In the genomic region with DNA sequence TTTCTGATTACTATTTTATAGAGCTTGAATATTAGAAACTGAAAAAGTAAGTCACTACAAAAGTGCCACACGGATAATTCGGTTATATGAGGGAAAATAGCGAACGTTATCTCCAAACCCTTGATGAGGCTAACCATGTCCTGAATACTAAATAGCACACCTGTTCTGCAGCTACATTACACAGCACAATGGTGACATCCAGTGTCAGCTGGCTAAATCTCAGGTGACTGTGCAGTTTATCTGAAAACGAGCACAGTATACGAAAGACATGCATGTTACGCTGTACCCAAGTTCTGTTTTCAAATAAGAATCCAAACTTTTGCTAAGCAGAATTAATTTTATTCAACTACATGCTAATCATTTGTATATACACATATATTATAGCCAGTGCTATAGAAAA, we compare ENCODE assay signal across 15 cellular contexts. TPM values are rescaled to one million over a fixed set of nuclear protein-coding genes. Genes with fewer than 3 reads are reported as not detected.
A peak's percentile ranks its signal among the peaks of the same experiment; 100 is the strongest.
DNase-seq lines count a peak whose midpoint lies in the region; ATAC-seq, FAIRE-seq and TF ChIP-seq lines count a peak whose summit lies in the region.
"Had no signal": no experiment of that assay in that cellular context is flagged by ENCODE, and none has a peak within 500 bp of the region (broad histone marks: within the 10 kb centered on the region; RNA-seq: fewer than 3 reads in every experiment).

No MANE protein-coding gene starts in this region.

- H3K4me1 Mint-ChIP-seq in T-helper 17 cell: peaks cover 11% of the 10 kb centered on the region

- no peaks in the 10 kb centered on the region for H3K36me3 Mint-ChIP-seq in T-helper 17 cell (ENCODE audit: low read depth)

- no peaks in the 10 kb centered on the region for H4K20me1 ChIP-seq in OCI-LY7 (ENCODE audit: insufficient read depth, low read length)

- H3K4me3 Mint-ChIP-seq in T-helper 17 cell: no peak overlapping the region
- H3K4me3 Mint-ChIP-seq: activated CD8-positive, alpha-beta T cell treated with anti-CD3 and anti-CD28 coated beads for 36 hours; nephron had no signal

- POLR2A ChIA-PET in OCI-LY7 (lab: Charles Lee): no interaction called here

- TF ChIP-seq CTCF in D721Med (IDR thresholded peaks at IDR 0.05; ENCODE audit: insufficient read depth, missing control alignments): peak; percentile 10
- no peak for TF ChIP-seq CTCF in OCI-LY7 (conservative IDR thresholded peaks at IDR 0.05; ENCODE audit: low read length)

- H3K79me2 ChIP-seq in OCI-LY7 (ENCODE audit: insufficient read depth, low read depth, low read length): no peaks in the 10 kb centered on the region

- no peaks in the 10 kb centered on the region for H3K4me1 ChIP-seq in OCI-LY7 (ENCODE audit: insufficient read depth, low read length, poor library complexity, severe bottlenecking)

- H3K27ac Mint-ChIP-seq in T-helper 17 cell: no peak overlapping the region
- H3K27ac Mint-ChIP-seq: activated CD8-positive, alpha-beta T cell treated with anti-CD3 and anti-CD28 coated beads for 36 hours; nephron had no signal

- FAIRE-seq in D721Med (lab: Jason Lieb, UNC): peak; percentile 98

- CTCF ChIA-PET in OCI-LY7 (lab: Charles Lee; ENCODE audit: unreplicated experiment): no interaction called here

- H3K27me3 Mint-ChIP-seq in T-helper 17 cell: peaks cover 19% of the 10 kb centered on the region

- H3K27ac ChIP-seq in OCI-LY7 (ENCODE audit: low read depth, low read length, poor library complexity, severe bottlenecking): no peak overlapping the region
- H3K27ac ChIP-seq: testis had no signal

- DNase-seq in D721Med (ENCODE audit: insufficient read length, low spot score) (no peak), NCI-H1105 treated with DMSO at 0.1 percent for 48 hours (lab: John Stamatoyannopoulos, UW) (peak; percentile 41), T-helper 17 cell (no peak), left colon (no peak), GDM1 (lab: John Stamatoyannopoulos, UW) (no peak), HuH-7.5 (ENCODE audit: low spot score) (no peak), NCI-H1436 treated with DMSO at 0.1 percent for 48 hours (lab: John Stamatoyannopoulos, UW) (no peak), OCI-LY7 (ENCODE audit: low spot score) (no peak)
- DNase-seq: activated CD8-positive, alpha-beta T cell treated with anti-CD3 and anti-CD28 coated beads for 36 hours; GOT3; MG63; stimulated activated CD4-positive, alpha-beta T cell treated with anti-CD3 and anti-CD28 coated beads, Interleukin-2, amount 100 ng/mL, for 48 hours; testis had no signal

- no peaks in the 10 kb centered on the region for H3K36me3 ChIP-seq in OCI-LY7 (ENCODE audit: insufficient read depth, low read length)
- H3K36me3 ChIP-seq: MG63 had no signal

- no peak overlapping the region for H2AFZ ChIP-seq in OCI-LY7 (ENCODE audit: low read length)

- intact Hi-C loops in left colon (cut with DNase I, micrococcal nuclease): no loop called here
- intact Hi-C loops in OCI-LY7 (cut with micrococcal nuclease; ENCODE audit: unreplicated experiment): no loop called here

- H3K4me3 ChIP-seq in OCI-LY7 (ENCODE audit: low read depth, low read length, poor library complexity, severe bottlenecking): no peak overlapping the region
- H3K4me3 ChIP-seq: MG63, testis had no signal

- H3K9me2 ChIP-seq in OCI-LY7 (ENCODE audit: insufficient read depth, low read length): no peaks in the 10 kb centered on the region

- peak; percentile 52 for ATAC-seq in T-helper 17 cell
- ATAC-seq in left colon: peak; percentile 46
- ATAC-seq: activated CD8-positive, alpha-beta T cell treated with anti-CD3 and anti-CD28 coated beads for 36 hours had no signal

- BruUV-seq in OCI-LY7 (replicated peaks; lab: Mats Ljungman, UMichigan): no TSS peak

- H3K9me3 ChIP-seq in T-helper 17 cell (ENCODE audit: control insufficient read depth, low read length, poor library complexity, severe bottlenecking): no peaks in the 10 kb centered on the region
- H3K9me3 ChIP-seq in OCI-LY7 (ENCODE audit: low read length): no peaks in the 10 kb centered on the region
- H3K9me3 ChIP-seq: Caco-2, MG63, testis had no signal

- H3K4me2 ChIP-seq in OCI-LY7 (ENCODE audit: low read length): no peak overlapping the region

RNA-seq across cellular contexts. Expression of a gene that starts 9.0 kb away (rescaled TPM):
- not detected for total RNA-seq in T-helper 17 cell
- 10 to 100 TPM; 50.9 to 61.1 TPM for total RNA-seq in left colon
- total RNA-seq in OCI-LY7 (2014; rRNA removed; shearing (Covaris generic)): not detected in 2 replicates
- not detected in 2 replicates for total RNA-seq in OCI-LY7 (2022)
- total RNA-seq: activated CD8-positive, alpha-beta T cell treated with anti-CD3 and anti-CD28 coated beads for 36 hours had no signal

Comparison
In these comparisons a context has a peak if more than half of its experiments do, and no peak if none do; other contexts are left out.
1. RNA of a gene that starts 9.0 kb away (total RNA-seq): 50.9 to 61.1 TPM in left colon; not detected in T-helper 17 cell and not detected in OCI-LY7; every median in the first group is over 10 times any median in the second.